In genomic region chr21:17611414-17612022, GRCh38 we compare ENCODE assay signal across 8 cellular contexts. TPM values are rescaled to one million over a fixed set of nuclear protein-coding genes. Genes with fewer than 3 reads are reported as not detected.
A peak's percentile ranks its signal among the peaks of the same experiment; 100 is the strongest.
DNase-seq lines count a peak whose midpoint lies in the region; ATAC-seq and TF ChIP-seq lines count a peak whose summit lies in the region.

No MANE protein-coding gene starts in this region.

- H3K27ac ChIP-seq in coronary artery = peak overlapping the region; percentile 83 to 90

- POLR2A ChIA-PET in AG04449 (lab: Yijun Ruan, JAX) = no interaction called here

- H3K4me3 ChIP-seq in AG04449 (ENCODE audit: low read depth, low read length) = peak overlapping the region; percentile 79
- H3K4me3 ChIP-seq in coronary artery = peak overlapping the region; percentile 83

- peak; percentile 54 for ATAC-seq in GM18858 (IDR thresholded peaks at IDR 0.05; ENCODE audit: unreplicated experiment)
- ATAC-seq in HG03064 (IDR thresholded peaks at IDR 0.05; ENCODE audit: low read depth, unreplicated experiment) = peak; percentile 45
- ATAC-seq in left lobe of liver = peak; percentile 41

- TF ChIP-seq CTCF in AG04449 (IDR thresholded peaks at IDR 0.05; ENCODE audit: insufficient read depth, low read length, missing control alignments) = no peak
- no peak for TF ChIP-seq CTCF in coronary artery (IDR thresholded peaks at IDR 0.05)

- DNase-seq in AG04449 (ENCODE audit: low read depth, low spot score) (peak; percentile 53), NCI-H2196 (lab: John Stamatoyannopoulos, UW; ENCODE audit: unreplicated experiment) (peak; percentile 46), coronary artery (ENCODE audit: low spot score) (peak; percentile 87), left lobe of liver (ENCODE audit: low spot score) (peak; percentile 58)
- peak; percentile 85 for DNase-seq in activated CD4-positive, alpha-beta T cell treated with anti-CD3 and anti-CD28 coated beads for 4 hours
- peak; percentile 81 for DNase-seq in stimulated activated CD4-positive, alpha-beta T cell treated with anti-CD3 and anti-CD28 coated beads, Interleukin-1b, Interleukin-23, amount 100 ng/mL, for 48 hours

- CTCF ChIA-PET in AG04449 (lab: Yijun Ruan, JAX) = interaction anchor here (1.2 to 1.8 kb wide), 2 partner anchors 20 to 226 kb away, joined by 3 to 4 read pairs; no protein-coding TSS in a partner anchor

RNA-seq across cellular contexts. Expression of gene BTG3, which starts 1.2 kb away (rescaled TPM):
- 1.3 TPM for total RNA-seq in left lobe of liver

Comparison
In these comparisons a context has a peak if more than half of its experiments do, and no peak if none do; other contexts are left out.
1. Peak in every context shown above with its lines: DNase-seq, ATAC-seq, H3K4me3 ChIP-seq and H3K27ac ChIP-seq.